ENCODE assay signal across 26 cellular contexts in the genomic region with DNA sequence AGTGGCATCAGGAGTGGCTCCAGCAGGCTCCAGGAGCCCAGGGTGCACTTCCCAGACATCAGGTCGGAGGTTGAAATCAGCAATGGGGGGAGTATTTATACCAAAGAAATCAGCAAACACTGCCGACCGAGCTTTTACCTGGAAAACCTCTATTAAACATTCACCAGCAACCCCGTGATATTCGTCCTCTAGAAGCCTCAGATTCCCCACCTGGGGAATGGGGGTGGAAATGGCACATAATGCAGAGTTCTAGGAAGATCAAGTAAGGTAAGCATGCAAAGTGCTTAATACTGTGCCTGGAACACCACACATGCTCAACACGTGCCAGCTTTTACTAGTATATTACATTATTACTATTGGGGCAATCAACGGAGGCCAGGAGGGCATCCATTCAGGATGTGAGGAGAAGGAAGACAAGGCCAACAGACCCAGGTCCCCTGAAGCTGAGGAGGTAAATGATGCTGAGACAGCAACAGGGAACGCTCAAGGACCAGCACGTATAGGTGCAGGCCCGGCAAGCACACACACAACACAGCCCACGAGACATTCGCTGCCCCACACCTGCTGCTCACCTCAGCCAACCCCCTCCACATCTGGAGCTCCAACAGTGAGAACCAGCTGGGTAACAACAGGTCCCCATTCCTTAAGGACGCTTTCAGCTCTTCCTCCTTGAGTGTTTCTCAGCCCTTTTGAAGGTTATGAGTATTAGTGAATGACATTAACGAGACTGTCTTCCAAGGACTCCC.
"Had no signal": no experiment of that assay in that cellular context is flagged by ENCODE, and none has a peak within 500 bp of the region (broad histone marks: within the 10 kb centered on the region; RNA-seq: fewer than 3 reads in every experiment).

No MANE protein-coding gene starts in this region.

- H3K9me3 ChIP-seq: heart right ventricle, sigmoid colon, stomach, suprapubic skin, tibial nerve, vagina had no signal

- H3K36me3 ChIP-seq: sigmoid colon, stomach, suprapubic skin, tibial nerve, vagina had no signal

- H3K36me3 Mint-ChIP-seq: activated naive CD8-positive, alpha-beta T cell had no signal

- H3K4me3 Mint-ChIP-seq: activated B cell treated with CpG ODN at 0.5 μM for 24 hours; activated CD4-positive, alpha-beta T cell treated with anti-CD3 and anti-CD28 coated beads for 36 hours; activated naive CD8-positive, alpha-beta T cell; activated T-cell treated with anti-CD3 and anti-CD28 coated beads, Interleukin-2, amount 50 U/mL, for 4 hours; nephron progenitor cell; stimulated activated memory B cell treated with anti-CD40 and anti-IgM and Interleukin-4, amounts not matched to agents 10 μg/mL and 1 μg/mL and 100 μg/mL, for 72 hours had no signal

- FAIRE-seq: bronchial epithelial cell, endometrium, keratinocyte had no signal

- DNase-seq: activated B cell treated with CpG ODN at 0.5 μM for 24 hours; activated CD4-positive, alpha-beta T cell treated with anti-CD3 and anti-CD28 coated beads for 36 hours; activated CD4-positive, alpha-beta T cell treated with anti-CD3 and anti-CD28 coated beads, Interleukin-2, amount 50 U/mL, for 4 hours; activated CD8-positive, alpha-beta memory T cell treated with anti-CD3 and anti-CD28 coated beads, Interleukin-2, amount 50 U/mL, for 48 hours; activated naive CD4-positive, alpha-beta T cell; activated T-cell treated with anti-CD3 and anti-CD28 coated beads, Interleukin-2, amount 50 U/mL, for 4 hours; amniotic stem cell; cerebellar nuclear complex; heart right ventricle; nephron progenitor cell; occipital lobe; sigmoid colon; stimulated activated CD4-positive, alpha-beta T cell treated with anti-CD3 and anti-CD28 coated beads, Interleukin-15, amount 100 ng/mL, for 24 hours; stomach; T-helper 1 cell; T-helper 9 cell had no signal

- H3K27me3 Mint-ChIP-seq: activated B cell treated with CpG ODN at 0.5 μM for 24 hours; activated CD4-positive, alpha-beta T cell treated with anti-CD3 and anti-CD28 coated beads for 36 hours; activated naive CD8-positive, alpha-beta T cell; stimulated activated memory B cell treated with anti-CD40 and anti-IgM and Interleukin-4, amounts not matched to agents 10 μg/mL and 1 μg/mL and 100 μg/mL, for 72 hours had no signal

- ATAC-seq: activated CD4-positive, alpha-beta T cell treated with anti-CD3 and anti-CD28 coated beads for 36 hours; activated T-cell treated with anti-CD3 and anti-CD28 coated beads, Interleukin-2, amount 50 U/mL, for 4 hours; heart right ventricle; stimulated activated memory B cell treated with anti-CD40 and anti-IgM and Interleukin-4, amounts not matched to agents 10 μg/mL and 1 μg/mL and 100 μg/mL, for 72 hours had no signal

- H3K4me2 ChIP-seq: smooth muscle cell had no signal

- H3K9me3 Mint-ChIP-seq: activated B cell treated with CpG ODN at 0.5 μM for 24 hours; activated T-cell treated with anti-CD3 and anti-CD28 coated beads, Interleukin-2, amount 50 U/mL, for 4 hours; activated T-helper 2 cell treated with anti-CD3 and anti-CD28 coated beads, Interferon-gamma antibody, Interleukin-2, Interleukin-4, amounts not matched to agents 10 μg/mL and 5 μg/mL and 100 μg/mL, durations not matched to agents 14 hours and 24 hours and 36 hours; nephron progenitor cell; stimulated activated memory B cell treated with anti-CD40 and anti-IgM and Interleukin-4, amounts not matched to agents 10 μg/mL and 1 μg/mL and 100 μg/mL, for 72 hours had no signal

- H3K4me3 ChIP-seq: heart right ventricle, sigmoid colon, smooth muscle cell, stomach, suprapubic skin, tibial nerve, vagina had no signal

- H3K27me3 ChIP-seq: heart right ventricle, sigmoid colon, stomach, suprapubic skin, tibial nerve, vagina had no signal

- H3K27ac Mint-ChIP-seq: activated B cell treated with CpG ODN at 0.5 μM for 24 hours; activated CD4-positive, alpha-beta T cell treated with anti-CD3 and anti-CD28 coated beads for 36 hours; activated naive CD8-positive, alpha-beta T cell; activated T-helper 2 cell treated with anti-CD3 and anti-CD28 coated beads, Interferon-gamma antibody, Interleukin-2, Interleukin-4, amounts not matched to agents 10 μg/mL and 5 μg/mL and 100 μg/mL, durations not matched to agents 14 hours and 24 hours and 36 hours; nephron progenitor cell had no signal

- H3K27ac ChIP-seq: sigmoid colon, suprapubic skin, tibial nerve, vagina had no signal
